Comparison of ENCODE assay signal across 1 cellular context in genomic region chr17:63358956-63359355, GRCh38.
TF ChIP-seq lines count a peak whose summit lies in the region.

No MANE protein-coding gene starts in this region.

TF ChIP-seq in HepG2, 621 proteins besides CTCF, POLR2A, EP300 and RAD21 (continued from another document):
- TF ChIP-seq ZBTB33 (CRISPR knock-in tag; IDR thresholded peaks at IDR 0.05) (no peak), ZNF577 (CRISPR knock-in tag; IDR thresholded peaks at IDR 0.05; ENCODE audit: borderline replicate concordance, low read depth) (no peak), ZNF841 (CRISPR knock-in tag; IDR thresholded peaks at IDR 0.05; ENCODE audit: borderline replicate concordance) (no peak), TEAD2 (CRISPR knock-in tag; IDR thresholded peaks at IDR 0.05) (no peak), ZNF510 (CRISPR knock-in tag; IDR thresholded peaks at IDR 0.05; ENCODE audit: low read depth) (no peak), NKX3-1 (CRISPR knock-in tag; IDR thresholded peaks at IDR 0.05) (no peak), ZNF318 (CRISPR knock-in tag; IDR thresholded peaks at IDR 0.05) (no peak), DPF2 (CRISPR knock-in tag; IDR thresholded peaks at IDR 0.05; ENCODE audit: borderline replicate concordance, low read depth) (no peak), ZC3H13 (CRISPR knock-in tag; IDR thresholded peaks at IDR 0.05) (no peak), SOX13 (IDR thresholded peaks at IDR 0.05) (no peak), SOX13 (CRISPR knock-in tag; conservative IDR thresholded peaks at IDR 0.05 in 1 of 2, IDR thresholded peaks at IDR 0.05 in 1 of 2) (no peak), HMG20A (CRISPR knock-in tag; IDR thresholded peaks at IDR 0.05; ENCODE audit: borderline replicate concordance) (no peak)
TF ChIP-seq in HepG2: peak in this region for 0.
